17 cellular contexts compared by ENCODE assay signal in genomic region chr15:88020806-88021205, GRCh38.
A peak's percentile ranks its signal among the peaks of the same experiment; 100 is the strongest.
DNase-seq lines count a peak whose midpoint lies in the region; ATAC-seq and TF ChIP-seq lines count a peak whose summit lies in the region.
"Had no signal": no experiment of that assay in that cellular context is flagged by ENCODE, and none has a peak within 500 bp of the region (broad histone marks: within the 10 kb centered on the region; RNA-seq: fewer than 3 reads in every experiment).

No MANE protein-coding gene starts in this region.

- H3K23ac ChIP-seq in H9 (ENCODE audit: insufficient read length, low read depth, low read length), result no peak overlapping the region

- H3K36me3 Mint-ChIP-seq in H9 (ENCODE audit: insufficient read depth in 1 of 3, low read depth in 3 of 3) (no peaks in the 10 kb centered on the region; a peak in 1 of 7 replicates), neural progenitor cell (no peaks in the 10 kb centered on the region)
- H3K36me3 Mint-ChIP-seq: CD8-positive, alpha-beta T cell had no signal

- no peaks in the 10 kb centered on the region for H3K9me3 ChIP-seq in H9 (ENCODE audit: control insufficient read depth, low read depth, low read length)
- H3K9me3 ChIP-seq in tibial artery, result no peaks in the 10 kb centered on the region
- H3K9me3 ChIP-seq in neural progenitor cell (ENCODE audit: low read depth), result no peaks in the 10 kb centered on the region
- H3K9me3 ChIP-seq: BLaER1 treated with 17β-estradiol and CSF1 and Interleukin-3, amounts not matched to agents 10 nM and 100 nM had no signal

- H2BK120ac ChIP-seq in H9 (ENCODE audit: low read depth, low read length, poor library complexity, severe bottlenecking), result no peak overlapping the region

- no peak overlapping the region for H3K18ac ChIP-seq in H9 (ENCODE audit: insufficient read length, low read depth, low read length)

- H3K23me2 ChIP-seq in H9 (ENCODE audit: insufficient read length, low read depth, low read length, poor library complexity, severe bottlenecking), result no peaks in the 10 kb centered on the region

- H4K8ac ChIP-seq in H9 (replicated peaks; ENCODE audit: insufficient read length, low read depth, low read length), result no peak overlapping the region

- no peaks in the 10 kb centered on the region for H3K27me3 ChIP-seq in H9 (ENCODE audit: insufficient read depth, low read length)
- H3K27me3 ChIP-seq in tibial artery, result no peaks in the 10 kb centered on the region
- H3K27me3 ChIP-seq in neural progenitor cell, result no peaks in the 10 kb centered on the region
- H3K27me3 ChIP-seq: BLaER1 treated with 17β-estradiol and CSF1 and Interleukin-3, amounts not matched to agents 10 nM and 100 nM had no signal

- peaks cover 2% of the 10 kb centered on the region for H3K4me1 ChIP-seq in H9 (ENCODE audit: insufficient read depth, low read length)
- H3K4me1 ChIP-seq in tibial artery, result peaks cover 0 to 32% (median 8%) of the 10 kb centered on the region in 4 donors
- H3K4me1 ChIP-seq in neural progenitor cell, result peaks cover 22% of the 10 kb centered on the region

- no peak for ATAC-seq in HG03442 (IDR thresholded peaks at IDR 0.05; ENCODE audit: unreplicated experiment)
- ATAC-seq: CD8-positive, alpha-beta T cell had no signal

- H3K27me3 Mint-ChIP-seq in H9 (ENCODE audit: low read depth) (no peaks in the 10 kb centered on the region), neural progenitor cell (ENCODE audit: insufficient read depth, low read depth) (no peaks in the 10 kb centered on the region)
- H3K27me3 Mint-ChIP-seq: B cell had no signal

- no peak overlapping the region for H3K14ac ChIP-seq in H9 (ENCODE audit: insufficient read depth, low read length)

- H3K4me2 ChIP-seq in H9 (ENCODE audit: insufficient read depth, insufficient read length, low read length), result no peak overlapping the region
- no peak overlapping the region for H3K4me2 ChIP-seq in neural progenitor cell
- H3K4me2 ChIP-seq: BLaER1 treated with 17β-estradiol and CSF1 and Interleukin-3, amounts not matched to agents 10 nM and 100 nM had no signal

- H3K9ac ChIP-seq in H9 (ENCODE audit: extremely low read depth, insufficient read length, low read length), result no peak overlapping the region
- H3K9ac ChIP-seq in neural progenitor cell, result no peak overlapping the region
- H3K9ac ChIP-seq: BLaER1 treated with 17β-estradiol and CSF1 and Interleukin-3, amounts not matched to agents 10 nM and 100 nM; GM23248 had no signal

- no peak overlapping the region for H3T11ph ChIP-seq in H9 (ENCODE audit: low read length)

- H2BK5ac ChIP-seq in H9 (ENCODE audit: insufficient read length, low read length), result no peak overlapping the region

- intact Hi-C loops in tibial artery (cut with DNase I; ENCODE audit: low total_unique reads), result no loop called here

- H3K27ac ChIP-seq in H9 (ENCODE audit: insufficient read length, low read depth, low read length) (no peak overlapping the region), tibial artery (peak overlapping the region; percentile 7 to 32), neural progenitor cell (no peak overlapping the region)
- H3K27ac ChIP-seq: BLaER1 treated with 17β-estradiol and CSF1 and Interleukin-3, amounts not matched to agents 10 nM and 100 nM; GM23248; HL-60 had no signal

- H2BK15ac ChIP-seq in H9 (ENCODE audit: low read depth, low read length), result no peak overlapping the region; the same call in 1 of the 2 replicates

- no peak overlapping the region for H2AK5ac ChIP-seq in H9 (ENCODE audit: insufficient read length, low read length)

- H3K9me3 Mint-ChIP-seq in H9 (no peaks in the 10 kb centered on the region; a peak in 1 of 5 replicates), neural progenitor cell (no peaks in the 10 kb centered on the region)
- H3K9me3 Mint-ChIP-seq: CD8-positive, alpha-beta T cell had no signal

- TF ChIP-seq CTCF in AG10803 (conservative IDR thresholded peaks at IDR 0.05; ENCODE audit: low read length), result no peak
- no peak for TF ChIP-seq CTCF in H9 (conservative IDR thresholded peaks at IDR 0.05)
- no peak for TF ChIP-seq CTCF in fibroblast of the aortic adventitia (IDR thresholded peaks at IDR 0.05; ENCODE audit: insufficient read depth, low read length)
- TF ChIP-seq CTCF in tibial artery (IDR thresholded peaks at IDR 0.05), result no peak
- TF ChIP-seq CTCF in neural progenitor cell (IDR thresholded peaks at IDR 0.05), result no peak

- H4K20me1 ChIP-seq in H9 (ENCODE audit: control insufficient read depth, insufficient read depth, insufficient read length) (no peaks in the 10 kb centered on the region), neural progenitor cell (ENCODE audit: low read depth) (no peaks in the 10 kb centered on the region)
- H4K20me1 ChIP-seq: BLaER1 treated with 17β-estradiol and CSF1 and Interleukin-3, amounts not matched to agents 10 nM and 100 nM had no signal

- no CpG with 5 or more reads among the region's 3 CpGs for WGBS in H9 (ENCODE audit: extremely low coverage, insufficient read length, low lambda C conversion rate)

- H3K4me3 Mint-ChIP-seq in H9 (no peak overlapping the region), neural progenitor cell (no peak overlapping the region)
- H3K4me3 Mint-ChIP-seq: B cell; CD8-positive, alpha-beta T cell had no signal

- no peak overlapping the region for H3K56ac ChIP-seq in H9 (ENCODE audit: insufficient read length, low read depth, low read length)

- H3K36me3 ChIP-seq in tibial artery (peaks cover 0 to 8% (median 0%) of the 10 kb centered on the region in 3 donors), neural progenitor cell (no peaks in the 10 kb centered on the region)
- H3K36me3 ChIP-seq: BLaER1 treated with 17β-estradiol and CSF1 and Interleukin-3, amounts not matched to agents 10 nM and 100 nM had no signal

- peak overlapping the region; percentile 38 for H4K91ac ChIP-seq in H9 (ENCODE audit: insufficient read length, low read depth, low read length)

- H2AFZ ChIP-seq in H9 (ENCODE audit: low read length) (no peak overlapping the region), neural progenitor cell (replicated peaks) (no peak overlapping the region)
- H2AFZ ChIP-seq: GM23248 had no signal

- H3K79me1 ChIP-seq in H9 (ENCODE audit: insufficient read depth, low read depth, low read length, poor library complexity, severe bottlenecking), result no peaks in the 10 kb centered on the region

- H2BK12ac ChIP-seq in H9 (ENCODE audit: insufficient read length, low read depth, low read length), result no peak overlapping the region

- H3K4me1 Mint-ChIP-seq in H9 (peaks cover 22 to 28% of the 10 kb centered on the region in 2 experiments), neural progenitor cell (peaks cover 40% of the 10 kb centered on the region)
- H3K4me1 Mint-ChIP-seq: B cell had no signal

- no peak overlapping the region for H3K4me3 ChIP-seq in AG10803 (ENCODE audit: low read length)
- no peak overlapping the region for H3K4me3 ChIP-seq in fibroblast of the aortic adventitia (ENCODE audit: low read depth, low read length)
- no peak overlapping the region for H3K4me3 ChIP-seq in tibial artery
- no peak overlapping the region for H3K4me3 ChIP-seq in neural progenitor cell
- H3K4me3 ChIP-seq: BLaER1 treated with 17β-estradiol and CSF1 and Interleukin-3, amounts not matched to agents 10 nM and 100 nM; GM23248 had no signal

- H2BK20ac ChIP-seq in H9 (ENCODE audit: low read depth, low read length, poor library complexity, severe bottlenecking), result no peak overlapping the region

- peak; percentile 63 for DNase-seq in AG10803 (ENCODE audit: low read depth)
- no peak for DNase-seq in H9
- peak; percentile 61 for DNase-seq in fibroblast of the aortic adventitia (ENCODE audit: low read depth)
- DNase-seq in tibial artery, result no peak
- DNase-seq in UCSD-AML1 (lab: John Stamatoyannopoulos, UW; ENCODE audit: unreplicated experiment), result no peak
- DNase-seq in neural progenitor cell (ENCODE audit: low spot score), result no peak
- DNase-seq: 8988T; Calu3; CD8-positive, alpha-beta T cell; DMS53; DND-41; GM23248; HCEC 1CT had no signal

- H3K27ac Mint-ChIP-seq in H9 (no peak overlapping the region; a peak in 1 of 7 replicates), neural progenitor cell (no peak overlapping the region)
- H3K27ac Mint-ChIP-seq: B cell; CD8-positive, alpha-beta T cell had no signal

- H3F3A ChIP-seq in neural progenitor cell (ENCODE audit: low read depth), result peaks cover 9% of the 10 kb centered on the region

- H3K4ac ChIP-seq in H9 (ENCODE audit: low read depth, low read length), result no peak overlapping the region

- H4K5ac ChIP-seq in H9 (ENCODE audit: insufficient read length, low read depth, low read length), result no peak overlapping the region

- H3K79me2 ChIP-seq in H9 (ENCODE audit: insufficient read depth, low read length), result no peaks in the 10 kb centered on the region
- H3K79me2 ChIP-seq in neural progenitor cell (ENCODE audit: low read depth), result no peaks in the 10 kb centered on the region

Comparison
In these comparisons a context has a peak if more than half of its experiments do, and no peak if none do; other contexts are left out.
1. DNase-seq: peak in AG10803 (single experiment) and fibroblast of the aortic adventitia (single experiment); none in H9 (single experiment), tibial artery (0 of 2), UCSD-AML1 (single experiment) and neural progenitor cell (single experiment).
2. H3K27ac ChIP-seq: peak in tibial artery (2 of 2); none in H9 (single experiment) and neural progenitor cell (single experiment).